Comparison of ENCODE assay signal across 23 cellular contexts in genomic region chr10:97939446-97939990, GRCh38.
A peak's percentile ranks its signal among the peaks of the same experiment; 100 is the strongest.
DNase-seq lines count a peak whose midpoint lies in the region; ATAC-seq, FAIRE-seq and TF ChIP-seq lines count a peak whose summit lies in the region.
"Had no signal": no experiment of that assay in that cellular context is flagged by ENCODE, and none has a peak within 500 bp of the region (broad histone marks: within the 10 kb centered on the region; RNA-seq: fewer than 3 reads in every experiment).

No MANE protein-coding gene starts in this region.

- peaks cover 7% of the 10 kb centered on the region for H3K4me1 Mint-ChIP-seq in astrocyte (ENCODE audit: low read depth, unreplicated experiment)
- H3K4me1 Mint-ChIP-seq: CD4-positive, alpha-beta memory T cell; IgD-negative memory B cell had no signal

- TF ChIP-seq POLR2A in breast epithelium (IDR thresholded peaks at IDR 0.05): no peak

- H4K20me1 ChIP-seq in mammary epithelial cell (ENCODE audit: insufficient read depth, low read length) (no peaks in the 10 kb centered on the region), astrocyte (ENCODE audit: insufficient read depth, low read length) (no peaks in the 10 kb centered on the region), GM23248 (ENCODE audit: insufficient read depth) (no peaks in the 10 kb centered on the region)
- H4K20me1 ChIP-seq: BLaER1 treated with 17β-estradiol and CSF1 and Interleukin-3, amounts not matched to agents 10 nM and 100 nM had no signal

- peak; percentile 23 for DNase-seq in mammary epithelial cell
- DNase-seq in breast epithelium (ENCODE audit: low spot score in 2 of 2): no peak
- DNase-seq in astrocyte (ENCODE audit: low read depth): no peak
- DNase-seq in left kidney (ENCODE audit: low read depth, low spot score): peak; percentile 11
- DNase-seq in occipital lobe (lab: John Stamatoyannopoulos, UW): no peak
- no peak for DNase-seq in GM23248
- DNase-seq in caudate nucleus (lab: John Stamatoyannopoulos, UW): no peak
- no peak for DNase-seq in aorta
- DNase-seq: 8988T; Caco-2; CD4-positive, alpha-beta memory T cell; DMS 273 treated with DMSO at 0.1 percent for 48 hours; DMS79 treated with DMSO at 0.1 percent for 48 hours; HCEC 1CT; MV-4-11; NCI-H1694; NCI-H2081; NCI-H2171; NCI-H524 treated with DMSO at 0.1 percent for 48 hours; SHP77 had no signal

- H2AFZ ChIP-seq in mammary epithelial cell (ENCODE audit: low read depth, low read length) (no peak overlapping the region), astrocyte (ENCODE audit: low read depth, low read length) (no peak overlapping the region), GM23248 (no peak overlapping the region)

- H3K27me3 Mint-ChIP-seq in astrocyte (ENCODE audit: low read depth, unreplicated experiment): peaks cover 54% of the 10 kb centered on the region

- no peak for FAIRE-seq in astrocyte (lab: Jason Lieb, UNC)
- FAIRE-seq: GM12878 had no signal

- H3K4me3 ChIP-seq in mammary epithelial cell (replicated peaks in 1 of 3; ENCODE audit: insufficient read depth in 1 of 3, low read depth in 2 of 3, low read length in 3 of 3) (no peak overlapping the region), breast epithelium (no peak overlapping the region), astrocyte (ENCODE audit: insufficient read depth, low read depth, low read length) (no peak overlapping the region), GM23248 (no peak overlapping the region), aorta (ENCODE audit: low read length in 2 of 2) (no peak overlapping the region)
- H3K4me3 ChIP-seq: BLaER1 treated with 17β-estradiol and CSF1 and Interleukin-3, amounts not matched to agents 10 nM and 100 nM; GM12878 had no signal

- dilution Hi-C loops in mammary epithelial cell (cut with HindIII; ENCODE audit: low sequenced_read_pairs): no loop called here

- H3K9me2 ChIP-seq in GM23248 (ENCODE audit: insufficient read depth): no peaks in the 10 kb centered on the region

- WGBS in mammary epithelial cell (ENCODE audit: low coverage, missing lambda C conversion rate): 38% methylated on average over 5 of the region's 5 CpGs
- 14 to 25% methylated on average over 5 of the region's 5 CpGs for WGBS in GM23248 (ENCODE audit: low coverage in 1 of 2, low lambda C conversion rate in 2 of 2, missing lambda C conversion rate in 2 of 2), 2 experiments
- 29 to 45% methylated on average over 5 of the region's 5 CpGs for WGBS in aorta, 2 donors

- no peaks in the 10 kb centered on the region for H3F3A ChIP-seq in GM23248 (ENCODE audit: insufficient read depth)

- H3K9ac ChIP-seq in mammary epithelial cell (ENCODE audit: insufficient read depth, low read length): no peak overlapping the region
- H3K9ac ChIP-seq in astrocyte (ENCODE audit: low read length): no peak overlapping the region
- no peak overlapping the region for H3K9ac ChIP-seq in GM23248
- H3K9ac ChIP-seq: BLaER1 treated with 17β-estradiol and CSF1 and Interleukin-3, amounts not matched to agents 10 nM and 100 nM had no signal

- CTCF ChIA-PET in mammary epithelial cell (lab: Charles Lee; ENCODE audit: low non-redundant PET): no interaction called here

- H3K9me3 Mint-ChIP-seq in astrocyte (ENCODE audit: unreplicated experiment): peaks cover 4% of the 10 kb centered on the region

- H3K9me3 ChIP-seq in mammary epithelial cell (replicated peaks; ENCODE audit: insufficient read depth, low read length): no peaks in the 10 kb centered on the region
- peaks cover 0 to 5% of the 10 kb centered on the region in 2 donors for H3K9me3 ChIP-seq in breast epithelium
- no peaks in the 10 kb centered on the region for H3K9me3 ChIP-seq in astrocyte (ENCODE audit: insufficient read depth, low read depth, low read length)
- no peaks in the 10 kb centered on the region for H3K9me3 ChIP-seq in GM23248 (ENCODE audit: low read depth)
- peaks cover 1% of the 10 kb centered on the region for H3K9me3 ChIP-seq in aorta (ENCODE audit: control insufficient read depth, low read length)

- no TSS peak for BruUV-seq in mammary epithelial cell (replicated peaks; lab: Mats Ljungman, UMichigan)

- H3K79me2 ChIP-seq in mammary epithelial cell (ENCODE audit: insufficient read depth, low read length) (no peaks in the 10 kb centered on the region), astrocyte (ENCODE audit: insufficient read depth, low read length) (no peaks in the 10 kb centered on the region), GM23248 (ENCODE audit: insufficient read depth) (no peaks in the 10 kb centered on the region)

- no peak overlapping the region for H3K27ac ChIP-seq in mammary epithelial cell (ENCODE audit: insufficient read depth, low read depth, low read length)
- H3K27ac ChIP-seq in breast epithelium: no peak overlapping the region
- no peak overlapping the region for H3K27ac ChIP-seq in astrocyte (ENCODE audit: low read depth, low read length)
- no peak overlapping the region for H3K27ac ChIP-seq in GM23248
- H3K27ac ChIP-seq in caudate nucleus (ENCODE audit: low read depth, low read length): no peak overlapping the region
- H3K27ac ChIP-seq in aorta (ENCODE audit: low read depth in 1 of 2, low read length in 2 of 2): no peak overlapping the region
- H3K27ac ChIP-seq: BLaER1 treated with 17β-estradiol and CSF1 and Interleukin-3, amounts not matched to agents 10 nM and 100 nM had no signal

- peaks cover 2% of the 10 kb centered on the region for H3K36me3 Mint-ChIP-seq in astrocyte (ENCODE audit: low read depth, unreplicated experiment)
- H3K36me3 Mint-ChIP-seq: CD4-positive, alpha-beta memory T cell had no signal

- in situ Hi-C loops in mammary epithelial cell (cut with MboI; ENCODE audit: low sequenced_read_pairs in 2 of 2): no loop called here
- in situ Hi-C loops in GM23248 (cut with MboI): no loop called here

- TF ChIP-seq CTCF in mammary epithelial cell (conservative IDR thresholded peaks at IDR 0.05 in 1 of 2, IDR thresholded peaks at IDR 0.05 in 1 of 2; ENCODE audit: extremely low read depth in 1 of 2, insufficient read depth in 1 of 2, low read depth in 1 of 2, low read length in 2 of 2): no peak
- no peak for TF ChIP-seq CTCF in breast epithelium (IDR thresholded peaks at IDR 0.05)
- TF ChIP-seq CTCF in astrocyte (IDR thresholded peaks at IDR 0.05; ENCODE audit: insufficient read depth, low read depth, low read length): no peak

- H3K27me3 ChIP-seq in mammary epithelial cell (ENCODE audit: insufficient read depth, low read length) (no peaks in the 10 kb centered on the region), breast epithelium (no peaks in the 10 kb centered on the region), astrocyte (ENCODE audit: insufficient read depth, low read length) (no peaks in the 10 kb centered on the region), GM23248 (replicated peaks; ENCODE audit: insufficient read depth) (no peaks in the 10 kb centered on the region), aorta (ENCODE audit: control insufficient read depth in 1 of 2, insufficient read depth in 2 of 2, low read length in 1 of 2) (no peaks in the 10 kb centered on the region)
- H3K27me3 ChIP-seq: BLaER1 treated with 17β-estradiol and CSF1 and Interleukin-3, amounts not matched to agents 10 nM and 100 nM had no signal

- no peak for ATAC-seq in aorta (ENCODE audit: low FRiP score)
- ATAC-seq: GM12878 had no signal

- H3K4me2 ChIP-seq in mammary epithelial cell (ENCODE audit: insufficient read depth, low read depth, low read length): no peak overlapping the region
- H3K4me2 ChIP-seq in astrocyte (ENCODE audit: low read length): no peak overlapping the region
- H3K4me2 ChIP-seq in GM23248 (ENCODE audit: unreplicated experiment): no peak overlapping the region

- no peaks in the 10 kb centered on the region for H3K4me1 ChIP-seq in mammary epithelial cell (ENCODE audit: insufficient read depth, low read length)
- H3K4me1 ChIP-seq in breast epithelium: no peaks in the 10 kb centered on the region
- H3K4me1 ChIP-seq in astrocyte (ENCODE audit: insufficient read depth, low read length): no peaks in the 10 kb centered on the region
- H3K4me1 ChIP-seq in GM23248 (ENCODE audit: insufficient read depth): no peaks in the 10 kb centered on the region
- H3K4me1 ChIP-seq in aorta (ENCODE audit: control insufficient read depth in 1 of 2, insufficient read depth in 2 of 2, low read length in 2 of 2): no peaks in the 10 kb centered on the region
- H3K4me1 ChIP-seq: Caco-2 had no signal

- peak overlapping the region; percentile 11 for H3K27ac Mint-ChIP-seq in astrocyte (ENCODE audit: unreplicated experiment)
- H3K27ac Mint-ChIP-seq: CD4-positive, alpha-beta memory T cell; IgD-negative memory B cell had no signal

- intact Hi-C loops in mammary epithelial cell (cut with micrococcal nuclease) (no loop called here), breast epithelium (cut with DNase I; ENCODE audit: low total_unique reads) (loop anchor here (10.0 kb wide), 1 partner anchor 875 kb away; no protein-coding TSS in a partner anchor), aorta (cut with DNase I) (no loop called here)

- H3K36me3 ChIP-seq in mammary epithelial cell (ENCODE audit: insufficient read depth, low read length) (no peaks in the 10 kb centered on the region), breast epithelium (no peaks in the 10 kb centered on the region), astrocyte (ENCODE audit: insufficient read depth, low read length) (no peaks in the 10 kb centered on the region), GM23248 (ENCODE audit: low read depth) (no peaks in the 10 kb centered on the region), aorta (ENCODE audit: control insufficient read depth in 1 of 2, insufficient read depth in 2 of 2, low read length in 1 of 2) (no peaks in the 10 kb centered on the region)
- H3K36me3 ChIP-seq: BLaER1 treated with 17β-estradiol and CSF1 and Interleukin-3, amounts not matched to agents 10 nM and 100 nM had no signal

- H3K4me3 Mint-ChIP-seq in astrocyte (ENCODE audit: unreplicated experiment): no peak overlapping the region
- H3K4me3 Mint-ChIP-seq: CD4-positive, alpha-beta memory T cell; IgD-negative memory B cell had no signal

Comparison
In these comparisons a context has a peak if more than half of its experiments do, and no peak if none do; other contexts are left out.
1. DNase-seq: peak in mammary epithelial cell (single experiment) and left kidney (single experiment); none in breast epithelium (0 of 2), astrocyte (single experiment), occipital lobe (single experiment), GM23248 (single experiment), caudate nucleus (0 of 61) and aorta (0 of 2).